ENCODE assay signal across 8 cellular contexts in genomic region chr3:124034016-124034808, GRCh38. TPM values are rescaled to one million over a fixed set of nuclear protein-coding genes. Genes with fewer than 3 reads are reported as not detected.
DNase-seq lines count a peak whose midpoint lies in the region; ATAC-seq and TF ChIP-seq lines count a peak whose summit lies in the region.

No MANE protein-coding gene starts in this region.

- H3K36me3 Mint-ChIP-seq in activated CD4-positive, alpha-beta T cell treated with anti-CD3 and anti-CD28 coated beads, Interleukin-2, amount 10 ng/mL, durations not matched to agents 7 days and 5 days (ENCODE audit: low read depth), result no peaks in the 10 kb centered on the region
- H3K36me3 Mint-ChIP-seq in activated T-helper 17 cell treated with anti-CD3 and anti-CD28 coated beads, Interleukin-2, amount 50 U/mL, for 72 hours (ENCODE audit: low read depth), result no peaks in the 10 kb centered on the region

- peak; percentile 55 for ATAC-seq in activated T-helper 17 cell treated with anti-CD3 and anti-CD28 coated beads, Interleukin-2, amount 50 U/mL, for 72 hours (replicated peaks)
- ATAC-seq in heart right ventricle (peak in 5 of 8 donors; percentile 13 to 51 (median 19)), GM21529 (IDR thresholded peaks at IDR 0.05; ENCODE audit: unreplicated experiment) (no peak), HG03520 (IDR thresholded peaks at IDR 0.05; ENCODE audit: unreplicated experiment) (no peak)

- H3K9me3 ChIP-seq in heart right ventricle, result peaks cover 0 to 11% (median 0%) of the 10 kb centered on the region in 11 donors
- H3K9me3 ChIP-seq in prostate gland, result no peaks in the 10 kb centered on the region

- no peak for DNase-seq in activated CD4-positive, alpha-beta T cell treated with anti-CD3 and anti-CD28 coated beads, Interleukin-2, amount 10 ng/mL, durations not matched to agents 7 days and 5 days
- DNase-seq in activated CD4-positive, alpha-beta T cell treated with anti-CD3 and anti-CD28 coated beads, Interleukin-2, amount 50 U/mL, for 4 hours, result no peak
- DNase-seq in heart right ventricle, result peak; percentile 10 to 31
- no peak for DNase-seq in prostate gland (ENCODE audit: low spot score)
- DNase-seq in foreskin melanocyte, result no peak

- H3K4me3 ChIP-seq in heart right ventricle, result peak overlapping the region; percentile 69 to 96 (median 92)
- H3K4me3 ChIP-seq in prostate gland, result peak overlapping the region; percentile 64 to 78

- no peak overlapping the region for H3K27ac Mint-ChIP-seq in activated CD4-positive, alpha-beta T cell treated with anti-CD3 and anti-CD28 coated beads, Interleukin-2, amount 10 ng/mL, durations not matched to agents 7 days and 5 days
- no peak overlapping the region for H3K27ac Mint-ChIP-seq in activated T-helper 17 cell treated with anti-CD3 and anti-CD28 coated beads, Interleukin-2, amount 50 U/mL, for 72 hours

- CTCF ChIA-PET in activated CD4-positive, alpha-beta T cell treated with anti-CD3 and anti-CD28 coated beads, Interleukin-2, amount 10 ng/mL, durations not matched to agents 7 days and 5 days (lab: Charles Lee), result interaction anchor here (1.1 to 1.8 kb wide), 5 partner anchors 10 to 95 kb away, joined by 3 to 5 read pairs (median 4); no protein-coding TSS in a partner anchor

- peaks cover 0 to 73% (median 0%) of the 10 kb centered on the region in 7 donors for H3K27me3 ChIP-seq in heart right ventricle
- no peaks in the 10 kb centered on the region for H3K27me3 ChIP-seq in prostate gland (replicated peaks; ENCODE audit: insufficient read depth)

- intact Hi-C loops in heart right ventricle (cut with DNase I) (loop anchor here in 8 of 10 donors (5.0 kb wide), 4 partner anchors 43 to 248 kb away; no protein-coding TSS in a partner anchor), prostate gland (cut with DNase I) (loop anchor here (5.0 kb wide), 2 partner anchors 43 to 248 kb away; no protein-coding TSS in a partner anchor)

- H3K9me3 Mint-ChIP-seq in activated CD4-positive, alpha-beta T cell treated with anti-CD3 and anti-CD28 coated beads, Interleukin-2, amount 10 ng/mL, durations not matched to agents 7 days and 5 days, result no peaks in the 10 kb centered on the region
- H3K9me3 Mint-ChIP-seq in activated T-helper 17 cell treated with anti-CD3 and anti-CD28 coated beads, Interleukin-2, amount 50 U/mL, for 72 hours, result no peaks in the 10 kb centered on the region

- H3K27me3 Mint-ChIP-seq in activated CD4-positive, alpha-beta T cell treated with anti-CD3 and anti-CD28 coated beads, Interleukin-2, amount 10 ng/mL, durations not matched to agents 7 days and 5 days, result peaks cover 49% of the 10 kb centered on the region
- H3K27me3 Mint-ChIP-seq in activated T-helper 17 cell treated with anti-CD3 and anti-CD28 coated beads, Interleukin-2, amount 50 U/mL, for 72 hours, result peaks cover 37% of the 10 kb centered on the region

- H3K4me3 Mint-ChIP-seq in activated CD4-positive, alpha-beta T cell treated with anti-CD3 and anti-CD28 coated beads, Interleukin-2, amount 10 ng/mL, durations not matched to agents 7 days and 5 days, result peak overlapping the region; percentile 35
- peak overlapping the region; percentile 65 for H3K4me3 Mint-ChIP-seq in activated T-helper 17 cell treated with anti-CD3 and anti-CD28 coated beads, Interleukin-2, amount 50 U/mL, for 72 hours

- H3K27ac ChIP-seq in heart right ventricle (peak overlapping the region in 9 of 10 donors; percentile 87 to 97 (median 92)), prostate gland (peak overlapping the region in 1 of 2 donors; percentile 75)

- WGBS in heart right ventricle, 2 donors, result 5 to 8% methylated on average over 44 to 46 of the region's 46 CpGs
- WGBS in prostate gland, result 6% methylated on average over 27 of the region's 46 CpGs

- H3K4me1 Mint-ChIP-seq in activated CD4-positive, alpha-beta T cell treated with anti-CD3 and anti-CD28 coated beads, Interleukin-2, amount 10 ng/mL, durations not matched to agents 7 days and 5 days, result peaks cover 14% of the 10 kb centered on the region
- H3K4me1 Mint-ChIP-seq in activated T-helper 17 cell treated with anti-CD3 and anti-CD28 coated beads, Interleukin-2, amount 50 U/mL, for 72 hours, result peaks cover 11% of the 10 kb centered on the region

- TF ChIP-seq POLR2A in prostate gland (IDR thresholded peaks at IDR 0.05), result no peak

- POLR2A ChIA-PET in activated CD4-positive, alpha-beta T cell treated with anti-CD3 and anti-CD28 coated beads, Interleukin-2, amount 10 ng/mL, durations not matched to agents 7 days and 5 days (lab: Charles Lee), result no interaction called here

- TF ChIP-seq CTCF in heart right ventricle (IDR thresholded peaks at IDR 0.05), result no peak
- TF ChIP-seq CTCF in prostate gland (IDR thresholded peaks at IDR 0.05), result no peak

- peaks cover 0 to 29% (median 18%) of the 10 kb centered on the region in 9 donors for H3K4me1 ChIP-seq in heart right ventricle
- H3K4me1 ChIP-seq in prostate gland (replicated peaks), result no peaks in the 10 kb centered on the region

- H3K36me3 ChIP-seq in heart right ventricle (no peaks in the 10 kb centered on the region), prostate gland (no peaks in the 10 kb centered on the region)

RNA-seq across cellular contexts. Expression of gene KALRN, which starts 1.0 kb away (rescaled TPM):
- total RNA-seq in activated CD4-positive, alpha-beta T cell treated with anti-CD3 and anti-CD28 coated beads, Interleukin-2, amount 10 ng/mL, durations not matched to agents 7 days and 5 days, result 1 to 10 TPM in 1 of 2 experiments, under 1 TPM in 1; 0.79 to 1.3 TPM
- total RNA-seq in activated T-helper 17 cell treated with anti-CD3 and anti-CD28 coated beads, Interleukin-2, amount 50 U/mL, for 72 hours, result under 1 TPM; 0.61 to 0.95 TPM
- total RNA-seq in heart right ventricle (100 to 1,000 TPM in 3 of 10 donors, 10 to 100 TPM in 7; 58.4 to 116 (median 87.9) TPM), prostate gland (10 to 100 TPM; 21.8 to 47.5 TPM)
- polyA plus RNA-seq in heart right ventricle, result 10 to 100 TPM; 12.9 to 25.2 TPM

RNA-seq across cellular contexts. Expression of gene ROPN1, which starts 42.3 kb away (rescaled TPM):
- total RNA-seq in activated CD4-positive, alpha-beta T cell treated with anti-CD3 and anti-CD28 coated beads, Interleukin-2, amount 10 ng/mL, durations not matched to agents 7 days and 5 days, result not detected
- not detected for total RNA-seq in activated T-helper 17 cell treated with anti-CD3 and anti-CD28 coated beads, Interleukin-2, amount 50 U/mL, for 72 hours
- 1 to 10 TPM in 2 of 10 donors, under 1 TPM in 4, not detected in 4; 0.28 to 2.0 (median 0.46) TPM for total RNA-seq in heart right ventricle
- polyA plus RNA-seq in heart right ventricle, result under 1 TPM in 1 of 2 donors, not detected in 1; 0.38 TPM
- total RNA-seq in prostate gland, result 10 to 100 TPM in 1 of 2 donors, not detected in 1; 10.8 TPM

Comparison
In these comparisons a context has a peak if more than half of its experiments do, and no peak if none do; other contexts are left out.
1. DNase-seq: peak in heart right ventricle (2 of 2); none in activated CD4-positive, alpha-beta T cell treated with anti-CD3 and anti-CD28 coated beads, Interleukin-2, amount 10 ng/mL, durations not matched to agents 7 days and 5 days (single experiment), activated CD4-positive, alpha-beta T cell treated with anti-CD3 and anti-CD28 coated beads, Interleukin-2, amount 50 U/mL, for 4 hours (0 of 2), prostate gland (single experiment) and foreskin melanocyte (single experiment).
2. ATAC-seq: peak in activated T-helper 17 cell treated with anti-CD3 and anti-CD28 coated beads, Interleukin-2, amount 50 U/mL, for 72 hours (single experiment) and heart right ventricle (5 of 8); none in GM21529 (single experiment) and HG03520 (single experiment).
3. RNA of gene KALRN, which starts 1.0 kb away (total RNA-seq): 58.4 to 116 TPM in heart right ventricle and 21.8 to 47.5 TPM in prostate gland; 0.79 to 1.3 TPM in activated CD4-positive, alpha-beta T cell treated with anti-CD3 and anti-CD28 coated beads, Interleukin-2, amount 10 ng/mL, durations not matched to agents 7 days and 5 days and 0.61 to 0.95 TPM in activated T-helper 17 cell treated with anti-CD3 and anti-CD28 coated beads, Interleukin-2, amount 50 U/mL, for 72 hours; every median in the first group is over 10 times any median in the second.